In the genomic region with DNA sequence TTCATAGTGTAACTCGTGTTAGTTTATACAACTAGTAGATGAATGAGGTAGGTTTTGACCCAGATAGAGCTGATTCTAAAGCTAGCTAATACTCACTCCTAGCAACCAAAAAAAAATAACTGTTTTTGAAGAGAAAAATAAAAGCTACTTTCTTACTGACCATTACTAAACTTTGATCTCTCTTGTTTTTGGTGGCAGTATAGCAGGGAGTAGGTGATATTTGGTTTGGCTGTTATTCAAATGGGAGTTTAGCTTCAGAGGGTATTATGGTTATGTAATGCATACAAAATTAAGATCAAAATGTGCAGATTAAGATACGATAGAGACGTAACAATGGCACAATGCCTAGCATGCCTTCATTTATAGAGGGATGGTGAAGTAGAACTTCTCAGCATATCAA, we compare ENCODE assay signal across 2 cellular contexts.
A peak's percentile ranks its signal among the peaks of the same experiment; 100 is the strongest.
TF ChIP-seq lines count a peak whose summit lies in the region.

No MANE protein-coding gene starts in this region.

TF ChIP-seq in liver, 16 proteins besides CTCF, POLR2A, EP300 and RAD21 (continued from another document):
- TF ChIP-seq ZBTB33 (IDR thresholded peaks at IDR 0.05) (no peak), HNF4A (conservative IDR thresholded peaks at IDR 0.05) (peak; percentile 33 to 37), JUND (IDR thresholded peaks at IDR 0.05) (no peak), FOXA2 (IDR thresholded peaks at IDR 0.05) (no peak)
- TF ChIP-seq, protein P1, sequence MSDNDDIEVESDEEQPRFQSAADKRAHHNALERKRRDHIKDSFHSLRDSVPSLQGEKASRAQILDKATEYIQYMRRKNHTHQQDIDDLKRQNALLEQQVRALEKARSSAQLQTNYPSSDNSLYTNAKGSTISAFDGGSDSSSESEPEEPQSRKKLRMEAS (IDR thresholded peaks at IDR 0.05), result no peak

TF ChIP-seq in HepG2, 621 proteins besides CTCF, POLR2A, EP300 and RAD21 (continued from another document):
- TF ChIP-seq, protein P2, sequence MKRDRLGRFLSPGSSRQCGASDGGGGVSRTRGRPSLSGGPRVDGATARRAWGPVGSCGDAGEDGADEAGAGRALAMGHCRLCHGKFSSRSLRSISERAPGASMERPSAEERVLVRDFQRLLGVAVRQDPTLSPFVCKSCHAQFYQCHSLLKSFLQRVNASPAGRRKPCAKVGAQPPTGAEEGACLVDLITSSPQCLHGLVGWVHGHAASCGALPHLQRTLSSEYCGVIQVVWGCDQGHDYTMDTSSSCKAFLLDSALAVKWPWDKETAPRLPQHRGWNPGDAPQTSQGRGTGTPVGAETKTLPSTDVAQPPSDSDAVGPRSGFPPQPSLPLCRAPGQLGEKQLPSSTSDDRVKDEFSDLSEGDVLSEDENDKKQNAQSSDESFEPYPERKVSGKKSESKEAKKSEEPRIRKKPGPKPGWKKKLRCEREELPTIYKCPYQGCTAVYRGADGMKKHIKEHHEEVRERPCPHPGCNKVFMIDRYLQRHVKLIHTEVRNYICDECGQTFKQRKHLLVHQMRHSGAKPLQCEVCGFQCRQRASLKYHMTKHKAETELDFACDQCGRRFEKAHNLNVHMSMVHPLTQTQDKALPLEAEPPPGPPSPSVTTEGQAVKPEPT (CRISPR knock-in tag; IDR thresholded peaks at IDR 0.05; ENCODE audit: low read depth), result no peak
TF ChIP-seq in HepG2: peak in this region for 0.
